In the genomic region with DNA sequence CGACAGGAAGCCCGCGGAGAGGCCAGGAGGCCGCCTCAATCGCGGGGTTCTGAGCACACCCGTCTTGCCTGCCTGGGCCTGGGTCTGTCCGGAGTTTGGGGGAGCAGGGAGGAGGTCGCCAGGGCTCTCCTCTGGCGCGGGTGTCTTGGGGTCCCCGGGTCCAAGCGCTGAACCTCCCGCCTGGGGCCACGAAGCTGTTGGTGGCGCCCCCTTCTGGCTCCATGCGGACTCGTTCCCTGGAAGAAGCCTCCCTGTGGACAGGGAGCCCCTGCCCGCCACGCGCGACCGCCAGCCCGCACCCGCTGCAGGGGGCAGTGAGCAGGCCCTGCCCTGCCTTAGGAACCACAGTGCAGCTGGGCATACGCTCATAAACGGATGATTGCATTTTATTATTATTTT, we compare ENCODE assay signal across 15 cellular contexts. TPM values are rescaled to one million over a fixed set of nuclear protein-coding genes. Genes with fewer than 3 reads are reported as not detected.
DNase-seq lines count a peak whose midpoint lies in the region; ATAC-seq and TF ChIP-seq lines count a peak whose summit lies in the region.
"Had no signal": no experiment of that assay in that cellular context is flagged by ENCODE, and none has a peak within 500 bp of the region (broad histone marks: within the 10 kb centered on the region; RNA-seq: fewer than 3 reads in every experiment).

No MANE protein-coding gene starts in this region.

- POLR2A ChIA-PET in AG04449 (lab: Yijun Ruan, JAX) = interaction anchor here (1.4 kb wide), 1 partner anchor 44 kb away, joined by 3 read pairs; no protein-coding TSS in a partner anchor

- TF ChIP-seq CTCF in AG04449 (IDR thresholded peaks at IDR 0.05; ENCODE audit: insufficient read depth, low read length, missing control alignments) = peak; percentile 23
- TF ChIP-seq CTCF in GM12873 (IDR thresholded peaks at IDR 0.05; ENCODE audit: insufficient read depth, low read depth, low read length, missing control alignments) = peak; percentile 20
- peak; percentile 17 for TF ChIP-seq CTCF in lower lobe of right lung (IDR thresholded peaks at IDR 0.05)

- no peaks in the 10 kb centered on the region for H3K9me3 ChIP-seq in lower lobe of right lung
- H3K9me3 ChIP-seq: right atrium auricular region, vagina had no signal

- intact Hi-C loops in lower lobe of right lung (cut with DNase I) = no loop called here

- ATAC-seq in lower lobe of right lung (no peak), HG02588 (IDR thresholded peaks at IDR 0.05; ENCODE audit: unreplicated experiment) (no peak), GM21423 (IDR thresholded peaks at IDR 0.05; ENCODE audit: unreplicated experiment) (no peak)

- H3K27me3 ChIP-seq in lower lobe of right lung (ENCODE audit: low read depth) = no peaks in the 10 kb centered on the region
- H3K27me3 ChIP-seq: right atrium auricular region, vagina had no signal

- no peak overlapping the region for H3K4me3 ChIP-seq in AG04449 (ENCODE audit: low read depth, low read length)
- H3K4me3 ChIP-seq in lower lobe of right lung = no peak overlapping the region
- H3K4me3 ChIP-seq: right atrium auricular region, vagina had no signal

- H3K36me3 ChIP-seq in lower lobe of right lung = no peaks in the 10 kb centered on the region
- H3K36me3 ChIP-seq: right atrium auricular region, vagina had no signal

- no peak overlapping the region for H3K27ac ChIP-seq in lower lobe of right lung
- H3K27ac ChIP-seq: right atrium auricular region, vagina had no signal

- peaks cover 13% of the 10 kb centered on the region for H3K4me1 ChIP-seq in lower lobe of right lung

- DNase-seq in AG04449 (ENCODE audit: low read depth, low spot score) = no peak
- peak; percentile 43 to 51 for DNase-seq in activated T-cell treated with anti-CD3 and anti-CD28 coated beads, Interleukin-2, amount 50 U/mL, for 48 hours
- no peak for DNase-seq in lower lobe of right lung
- no peak for DNase-seq in amniotic stem cell (lab: John Stamatoyannopoulos, UW)
- DNase-seq in DMS53 (lab: John Stamatoyannopoulos, UW) = no peak
- DNase-seq: activated naive CD8-positive, alpha-beta T cell treated with anti-CD3 and anti-CD28 coated beads, Interleukin-2, amount 10 ng/mL, durations not matched to agents 7 days and 5 days; CD8-positive, alpha-beta memory T cell; effector CD4-positive, alpha-beta T cell; NCI-H226; SHP77 had no signal

- CTCF ChIA-PET in AG04449 (lab: Yijun Ruan, JAX) = interaction anchor here (1.8 kb wide), 1 partner anchor 20 kb away, joined by 4 read pairs; no protein-coding TSS in a partner anchor

RNA-seq across cellular contexts. Expression of gene MCUR1, which starts 44.7 kb away (rescaled TPM):
- total RNA-seq in lower lobe of right lung = 26.1 TPM

RNA-seq across cellular contexts. Expression of gene RANBP9, which starts 58.0 kb away (rescaled TPM):
- total RNA-seq in lower lobe of right lung = 37.0 TPM

Comparison
In these comparisons a context has a peak if more than half of its experiments do, and no peak if none do; other contexts are left out.
1. DNase-seq: peak in activated T-cell treated with anti-CD3 and anti-CD28 coated beads, Interleukin-2, amount 50 U/mL, for 48 hours (2 of 2); none in AG04449 (single experiment), lower lobe of right lung (single experiment), amniotic stem cell (single experiment) and DMS53 (single experiment).
2. Peak in every context shown above with its lines, with median percentiles within 50 percentile points of each other: CTCF ChIP-seq.